Comparison of ENCODE assay signal across 1 cellular context in genomic region chr3:133933097-133934024, GRCh38.
TF ChIP-seq lines count a peak whose summit lies in the region.

No MANE protein-coding gene starts in this region.

TF ChIP-seq in SK-N-SH treated with all-trans-retinoic acid at 6 μM for 48 hours, 23 proteins besides CTCF, POLR2A, EP300 and RAD21 (continued from another document):
- no peak for TF ChIP-seq GLIS3 (CRISPR knock-in tag; IDR thresholded peaks at IDR 0.05)
- no peak for TF ChIP-seq ESRRG (CRISPR knock-in tag; IDR thresholded peaks at IDR 0.05)
